11 cellular contexts compared by ENCODE assay signal in genomic region chr1:116794804-116795481, GRCh38. TPM values are rescaled to one million over a fixed set of nuclear protein-coding genes. Genes with fewer than 3 reads are reported as not detected.
DNase-seq lines count a peak whose midpoint lies in the region; ATAC-seq, FAIRE-seq and TF ChIP-seq lines count a peak whose summit lies in the region.
"Had no signal": no experiment of that assay in that cellular context is flagged by ENCODE, and none has a peak within 500 bp of the region (broad histone marks: within the 10 kb centered on the region; RNA-seq: fewer than 3 reads in every experiment).

No MANE protein-coding gene starts in this region.

- no peak overlapping the region for H3K27ac ChIP-seq in prostate gland

- H3K4me1 ChIP-seq in prostate gland (replicated peaks) = no peaks in the 10 kb centered on the region

- DNase-seq in GM12864 (ENCODE audit: low read depth) (peak; percentile 66), RPMI8226 (peak; percentile 19), HTR-8/SVneo (ENCODE audit: insufficient read length, low spot score) (no peak), erythroblast (lab: John Stamatoyannopoulos, UW) (no peak), prostate gland (ENCODE audit: low spot score) (no peak)
- no peak for DNase-seq in activated CD4-positive, alpha-beta T cell treated with anti-CD3 and anti-CD28 coated beads, Interleukin-2, amount 50 U/mL, for 4 hours
- DNase-seq: activated CD4-positive, alpha-beta T cell treated with anti-CD3 and anti-CD28 coated beads for 4 hours; DMS53; NCI-H510A treated with DMSO at 0.1 percent for 48 hours had no signal

- 85% methylated on average over 4 of the region's 4 CpGs for WGBS in prostate gland

- no peaks in the 10 kb centered on the region for H3K36me3 ChIP-seq in prostate gland

- TF ChIP-seq CTCF in GM12864 (IDR thresholded peaks at IDR 0.05; ENCODE audit: low read depth, low read length, missing control alignments) = no peak
- no peak for TF ChIP-seq CTCF in prostate gland (IDR thresholded peaks at IDR 0.05)

- no peak for FAIRE-seq in HTR-8/SVneo (lab: Jason Lieb, UNC)

- no peak overlapping the region for H3K4me3 ChIP-seq in GM12864 (ENCODE audit: low read depth, low read length)
- H3K4me3 ChIP-seq in prostate gland = no peak overlapping the region

- ATAC-seq in GM19372 (IDR thresholded peaks at IDR 0.05; ENCODE audit: low read depth, unreplicated experiment) (peak; percentile 91), HG03060 (IDR thresholded peaks at IDR 0.05; ENCODE audit: low read depth, unreplicated experiment) (peak; percentile 93)

- intact Hi-C loops in prostate gland (cut with DNase I) = no loop called here

- H3K27me3 ChIP-seq in prostate gland (replicated peaks; ENCODE audit: insufficient read depth) = no peaks in the 10 kb centered on the region

- no peak for TF ChIP-seq POLR2A in erythroblast (IDR thresholded peaks at IDR 0.05; ENCODE audit: low read length)
- TF ChIP-seq POLR2A in prostate gland (IDR thresholded peaks at IDR 0.05) = no peak

- no peaks in the 10 kb centered on the region for H3K9me3 ChIP-seq in prostate gland

RNA-seq across cellular contexts. Expression of gene CD2, which starts 40.7 kb away (rescaled TPM):
- 1 to 10 TPM in 1 of 2 donors, under 1 TPM in 1; 0.57 to 1.3 TPM for total RNA-seq in prostate gland

Comparison
In these comparisons a context has a peak if more than half of its experiments do, and no peak if none do; other contexts are left out.
1. DNase-seq: peak in GM12864 (single experiment) and RPMI8226 (single experiment); none in HTR-8/SVneo (single experiment), erythroblast (0 of 2), activated CD4-positive, alpha-beta T cell treated with anti-CD3 and anti-CD28 coated beads, Interleukin-2, amount 50 U/mL, for 4 hours (0 of 2) and prostate gland (single experiment).